In genomic region chr3:141949394-141949793, GRCh38 we compare ENCODE assay signal across 1 cellular context.
TF ChIP-seq lines count a peak whose summit lies in the region.

No MANE protein-coding gene starts in this region.

TF ChIP-seq in HCT116, 20 proteins besides CTCF, POLR2A, EP300 and RAD21 (continued from another document):
- TF ChIP-seq EZH2phosphoT487 (IDR thresholded peaks at IDR 0.05; ENCODE audit: borderline replicate concordance) (no peak), ZFX (IDR thresholded peaks at IDR 0.05) (no peak), MAX (IDR thresholded peaks at IDR 0.05) (no peak), ATF3 (IDR thresholded peaks at IDR 0.05) (no peak), POLR2AphosphoS5 (IDR thresholded peaks at IDR 0.05; ENCODE audit: low read depth, low read length) (no peak), EZH2 (IDR thresholded peaks at IDR 0.05) (no peak), ELF1 (IDR thresholded peaks at IDR 0.05; ENCODE audit: borderline replicate concordance, low read depth) (no peak), SRF (IDR thresholded peaks at IDR 0.05; ENCODE audit: low read depth) (no peak), SP1 (IDR thresholded peaks at IDR 0.05; ENCODE audit: low read depth) (no peak), SIN3A (IDR thresholded peaks at IDR 0.05; ENCODE audit: low read depth) (no peak), FOSL1 (IDR thresholded peaks at IDR 0.05; ENCODE audit: low read depth) (no peak), REST (IDR thresholded peaks at IDR 0.05; ENCODE audit: low read depth) (no peak), YY1 (IDR thresholded peaks at IDR 0.05; ENCODE audit: extremely low read depth, insufficient replicate concordance, low read depth, low read length) (no peak)
TF ChIP-seq in HCT116: peak in this region for 0.
